Comparison of ENCODE assay signal across 8 cellular contexts in the genomic region with DNA sequence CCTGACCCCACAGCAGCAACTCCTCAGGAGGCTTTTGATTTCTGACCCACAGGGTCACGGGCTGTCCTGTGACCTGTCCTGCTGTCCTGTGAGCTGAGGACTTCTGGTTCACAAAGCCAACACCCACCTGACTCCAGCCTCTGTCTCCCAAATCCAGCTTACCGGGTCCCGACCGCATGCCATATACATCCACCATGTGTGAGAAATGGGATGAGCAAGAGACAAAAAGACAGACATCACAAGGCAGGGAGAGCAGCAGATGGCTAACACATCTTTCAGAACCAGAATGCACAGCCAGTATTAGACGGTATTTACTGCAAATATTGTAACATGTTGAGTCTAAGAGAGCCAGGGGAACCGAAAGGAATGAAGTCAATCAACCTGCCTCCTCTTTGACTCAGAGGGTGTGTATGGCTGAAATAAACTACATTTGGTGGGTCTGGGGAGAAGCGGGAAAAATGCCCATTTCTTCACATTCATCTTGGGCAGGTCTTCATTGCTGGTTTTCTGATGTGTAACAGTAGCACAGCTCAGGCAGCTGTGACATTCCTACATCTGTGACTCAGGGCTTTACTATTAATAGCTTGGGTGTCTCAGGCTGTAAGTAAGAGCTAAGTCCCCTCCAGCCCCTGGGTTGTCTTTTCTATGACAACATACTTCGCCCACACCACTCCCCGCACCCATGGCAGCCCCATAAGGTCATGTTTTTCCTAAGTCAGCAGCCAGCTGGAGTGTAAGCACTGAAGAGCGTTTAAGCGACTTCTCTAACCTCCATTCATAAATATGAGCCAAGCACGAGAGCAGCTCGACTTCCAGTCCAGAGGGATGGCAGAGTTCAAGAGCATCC. TPM values are rescaled to one million over a fixed set of nuclear protein-coding genes. Genes with fewer than 3 reads are reported as not detected.
DNase-seq lines count a peak whose midpoint lies in the region; ATAC-seq, FAIRE-seq and TF ChIP-seq lines count a peak whose summit lies in the region.

No MANE protein-coding gene starts in this region.

- TF ChIP-seq POLR2A in tibial nerve (IDR thresholded peaks at IDR 0.05), result no peak
- no peak for TF ChIP-seq POLR2A in Peyer's patch (IDR thresholded peaks at IDR 0.05)

- WGBS in tibial nerve, 2 donors, result 25 to 33% methylated on average over 12 to 13 of the region's 13 CpGs
- 49 to 71% (median 63%) methylated on average over 13 of the region's 13 CpGs for WGBS in small intestine, 3 donors

- H3K27ac ChIP-seq in tibial nerve (peak overlapping the region; percentile 50 to 84 (median 62)), Peyer's patch (peak overlapping the region in 2 of 4 donors; percentile 7 to 41), small intestine (ENCODE audit: low read depth in 1 of 2, low read length in 1 of 2) (peak overlapping the region in 1 of 2 donors; percentile 42)

- FAIRE-seq in HTR-8/SVneo (lab: Jason Lieb, UNC), result no peak
- FAIRE-seq in bronchial epithelial cell (lab: Jason Lieb, UNC), result no peak
- FAIRE-seq in small intestine (lab: Jason Lieb, UNC), result no peak

- H3K4me1 ChIP-seq in tibial nerve, result peaks cover 0 to 61% (median 27%) of the 10 kb centered on the region in 4 donors
- H3K4me1 ChIP-seq in Peyer's patch, result peaks cover 0 to 29% (median 7%) of the 10 kb centered on the region in 4 donors
- no peaks in the 10 kb centered on the region for H3K4me1 ChIP-seq in small intestine (ENCODE audit: control insufficient read depth in 2 of 2, insufficient read depth in 1 of 2, low read depth in 1 of 2, low read length in 1 of 2)

- no peak overlapping the region for H3K4me3 ChIP-seq in bronchial epithelial cell (ENCODE audit: low read depth, low read length)
- peak overlapping the region in 1 of 4 donors; percentile 52 for H3K4me3 ChIP-seq in tibial nerve
- H3K4me3 ChIP-seq in Peyer's patch, result peak overlapping the region in 2 of 4 donors; percentile 61 to 63
- no peak overlapping the region for H3K4me3 ChIP-seq in small intestine (ENCODE audit: low read depth in 1 of 2, low read length in 2 of 2)

- H3K27me3 ChIP-seq in bronchial epithelial cell (ENCODE audit: control insufficient read depth, insufficient read depth, low read length) (no peaks in the 10 kb centered on the region), tibial nerve (no peaks in the 10 kb centered on the region), Peyer's patch (no peaks in the 10 kb centered on the region), small intestine (ENCODE audit: control insufficient read depth in 2 of 2, insufficient read depth in 2 of 2, low read length in 2 of 2) (peaks cover 0 to 2% of the 10 kb centered on the region in 2 donors)

- H3K9me3 ChIP-seq in tibial nerve (no peaks in the 10 kb centered on the region), Peyer's patch (no peaks in the 10 kb centered on the region), small intestine (ENCODE audit: control insufficient read depth, low read depth) (no peaks in the 10 kb centered on the region)

- ATAC-seq in left lobe of liver, result peak; percentile 37

- no peaks in the 10 kb centered on the region for H3K36me3 ChIP-seq in bronchial epithelial cell (ENCODE audit: control insufficient read depth, insufficient read depth, low read length)
- H3K36me3 ChIP-seq in tibial nerve, result no peaks in the 10 kb centered on the region
- H3K36me3 ChIP-seq in Peyer's patch, result no peaks in the 10 kb centered on the region
- H3K36me3 ChIP-seq in small intestine (ENCODE audit: control insufficient read depth in 2 of 2, insufficient read depth in 2 of 2, low read length in 2 of 2), result no peaks in the 10 kb centered on the region

- DNase-seq in GM03348 (ENCODE audit: low spot score), result peak; percentile 80
- peak; percentile 51 for DNase-seq in HTR-8/SVneo (ENCODE audit: insufficient read length, low spot score)
- peak; percentile 74 for DNase-seq in bronchial epithelial cell (ENCODE audit: low read depth)
- peak; percentile 67 for DNase-seq in left lobe of liver (ENCODE audit: low spot score)
- DNase-seq in tibial nerve (ENCODE audit: low spot score in 2 of 2), result peak in 1 of 2 donors; percentile 22
- no peak for DNase-seq in Peyer's patch
- DNase-seq in NCI-H1105 treated with DMSO at 0.1 percent for 48 hours (lab: John Stamatoyannopoulos, UW), result no peak
- no peak for DNase-seq in small intestine

- peak in 1 of 2 donors; percentile 44 for TF ChIP-seq EP300 in tibial nerve (IDR thresholded peaks at IDR 0.05)

- TF ChIP-seq CTCF in bronchial epithelial cell (IDR thresholded peaks at IDR 0.05; ENCODE audit: insufficient read depth, low read length, severe bottlenecking) (no peak), tibial nerve (IDR thresholded peaks at IDR 0.05) (no peak), Peyer's patch (IDR thresholded peaks at IDR 0.05) (no peak)

RNA-seq across cellular contexts. Expression of gene ABLIM1, which starts 25.0 kb away (rescaled TPM):
- total RNA-seq in bronchial epithelial cell, result 152 and 264 TPM in 2 replicates
- total RNA-seq in left lobe of liver, result 47.0 TPM
- total RNA-seq in tibial nerve, result 100 to 1,000 TPM; 152 to 373 (median 209) TPM
- 100 to 1,000 TPM in 3 of 4 donors, 10 to 100 TPM in 1; 91.6 to 145 (median 121) TPM for total RNA-seq in Peyer's patch
- polyA plus RNA-seq in small intestine, result 10 to 100 TPM; 25.7 to 41.4 (median 32.2) TPM

Comparison
In these comparisons a context has a peak if more than half of its experiments do, and no peak if none do; other contexts are left out.
1. DNase-seq: peak in GM03348 (single experiment), HTR-8/SVneo (single experiment), bronchial epithelial cell (single experiment) and left lobe of liver (single experiment); none in Peyer's patch (0 of 3), NCI-H1105 treated with DMSO at 0.1 percent for 48 hours (single experiment) and small intestine (single experiment).